ENCODE assay signal across 19 cellular contexts in genomic region chr12:110893956-110894355, GRCh38. TPM values are rescaled to one million over a fixed set of nuclear protein-coding genes. Genes with fewer than 3 reads are reported as not detected.
DNase-seq lines count a peak whose midpoint lies in the region; ATAC-seq, FAIRE-seq and TF ChIP-seq lines count a peak whose summit lies in the region.
"Had no signal": no experiment of that assay in that cellular context is flagged by ENCODE, and none has a peak within 500 bp of the region (broad histone marks: within the 10 kb centered on the region; RNA-seq: fewer than 3 reads in every experiment).

No MANE protein-coding gene starts in this region.

- TF ChIP-seq CTCF in mammary epithelial cell (conservative IDR thresholded peaks at IDR 0.05 in 1 of 2, IDR thresholded peaks at IDR 0.05 in 1 of 2; ENCODE audit: extremely low read depth in 1 of 2, insufficient read depth in 1 of 2, low read depth in 1 of 2, low read length in 2 of 2) (no peak), breast epithelium (IDR thresholded peaks at IDR 0.05) (no peak), RWPE2 (IDR thresholded peaks at IDR 0.05; ENCODE audit: poor library complexity, severe bottlenecking) (no peak), keratinocyte (optimal IDR thresholded peaks at IDR 0.05 in 1 of 3, IDR thresholded peaks at IDR 0.05 in 1 of 3, conservative IDR thresholded peaks at IDR 0.05 in 1 of 3; ENCODE audit: extremely low read depth in 1 of 3, insufficient read depth in 2 of 3, low read length in 3 of 3) (no peak)

- FAIRE-seq in keratinocyte (lab: Jason Lieb, UNC) = no peak

- dilution Hi-C loops in mammary epithelial cell (cut with HindIII; ENCODE audit: low sequenced_read_pairs) (no loop called here), keratinocyte (cut with MboI; ENCODE audit: extremely low pct_ligation_motif_present, low sequenced_read_pairs) (no loop called here)

- CTCF ChIA-PET in mammary epithelial cell (lab: Charles Lee; ENCODE audit: low non-redundant PET) = no interaction called here

- peaks cover 30% of the 10 kb centered on the region for H3K4me1 ChIP-seq in mammary epithelial cell (ENCODE audit: insufficient read depth, low read length)
- H3K4me1 ChIP-seq in breast epithelium = peaks cover 0 to 7% of the 10 kb centered on the region in 2 donors
- H3K4me1 ChIP-seq in RWPE2 (ENCODE audit: insufficient read depth, poor library complexity, severe bottlenecking) = peaks cover 25% of the 10 kb centered on the region
- peaks cover 21% of the 10 kb centered on the region for H3K4me1 ChIP-seq in keratinocyte (ENCODE audit: control insufficient read depth, extremely low read depth, insufficient read depth, low read length)
- H3K4me1 ChIP-seq: HAP-1 had no signal

- H3K9me1 ChIP-seq in keratinocyte (ENCODE audit: control insufficient read depth, extremely low read depth, insufficient read depth, low read length) = no peaks in the 10 kb centered on the region

- no peak for DNase-seq in mammary epithelial cell
- DNase-seq in breast epithelium (ENCODE audit: low spot score in 2 of 2) = no peak
- no peak for DNase-seq in RWPE2 (ENCODE audit: low spot score)
- no peak for DNase-seq in keratinocyte (ENCODE audit: low read depth, low spot score)
- DNase-seq in activated CD4-positive, CD25-positive, alpha-beta regulatory T cell treated with anti-CD3 and anti-CD28 coated beads, Interleukin-2, amount 50 U/mL, for 72 hours = no peak
- no peak for DNase-seq in AG20443 (ENCODE audit: low spot score)
- DNase-seq in NCI-H1092 (lab: John Stamatoyannopoulos, UW) = no peak
- DNase-seq: activated gamma-delta T cell had no signal

- no peak overlapping the region for H3K4me2 ChIP-seq in mammary epithelial cell (ENCODE audit: insufficient read depth, low read depth, low read length)
- H3K4me2 ChIP-seq in keratinocyte (ENCODE audit: control insufficient read depth, extremely low read depth, insufficient read depth, low read depth, low read length) = peak overlapping the region; percentile 81

- H3K4me3 ChIP-seq in mammary epithelial cell (replicated peaks in 1 of 3; ENCODE audit: insufficient read depth in 1 of 3, low read depth in 2 of 3, low read length in 3 of 3) (no peak overlapping the region), breast epithelium (peak overlapping the region in 1 of 3 donors; percentile 39), RWPE2 (ENCODE audit: severe bottlenecking) (no peak overlapping the region), keratinocyte (ENCODE audit: control insufficient read depth in 2 of 3, extremely low read depth in 1 of 3, insufficient read depth in 2 of 3, low read depth in 1 of 3, low read length in 3 of 3) (peak overlapping the region in 1 of 3 experiments; percentile 24)
- H3K4me3 ChIP-seq: mucosa of descending colon, transverse colon had no signal

- no TSS peak for BruUV-seq in mammary epithelial cell (replicated peaks; lab: Mats Ljungman, UMichigan)

- H3K27me3 ChIP-seq in mammary epithelial cell (ENCODE audit: insufficient read depth, low read length) = no peaks in the 10 kb centered on the region
- no peaks in the 10 kb centered on the region for H3K27me3 ChIP-seq in breast epithelium
- H3K27me3 ChIP-seq in RWPE2 (ENCODE audit: insufficient read depth, poor library complexity, severe bottlenecking) = no peaks in the 10 kb centered on the region
- peaks cover 2% of the 10 kb centered on the region for H3K27me3 ChIP-seq in keratinocyte (ENCODE audit: control insufficient read depth, extremely low read depth, insufficient read depth, low read length)

- H3K9ac ChIP-seq in mammary epithelial cell (ENCODE audit: insufficient read depth, low read length) (no peak overlapping the region), keratinocyte (ENCODE audit: control insufficient read depth, extremely low read depth, insufficient read depth, low read length) (no peak overlapping the region)

- H3K9me3 ChIP-seq in mammary epithelial cell (replicated peaks; ENCODE audit: insufficient read depth, low read length) = no peaks in the 10 kb centered on the region
- peaks cover 0 to 3% of the 10 kb centered on the region in 2 donors for H3K9me3 ChIP-seq in breast epithelium
- no peaks in the 10 kb centered on the region for H3K9me3 ChIP-seq in RWPE2 (ENCODE audit: severe bottlenecking)
- H3K9me3 ChIP-seq in keratinocyte (ENCODE audit: control insufficient read depth, low read depth, low read length) = no peaks in the 10 kb centered on the region
- H3K9me3 ChIP-seq: HAP-1, mucosa of descending colon, transverse colon had no signal

- in situ Hi-C loops in mammary epithelial cell (cut with MboI; ENCODE audit: low sequenced_read_pairs in 2 of 2) = loop anchor here (5.0 to 10.0 kb wide), 2 partner anchors 131 to 418 kb away; no protein-coding TSS in a partner anchor

- no peak overlapping the region for H3K27ac ChIP-seq in mammary epithelial cell (ENCODE audit: insufficient read depth, low read depth, low read length)
- H3K27ac ChIP-seq in breast epithelium = no peak overlapping the region
- H3K27ac ChIP-seq in RWPE2 (ENCODE audit: poor library complexity, severe bottlenecking) = peak overlapping the region; percentile 84
- H3K27ac ChIP-seq in keratinocyte (ENCODE audit: control insufficient read depth, insufficient read depth, low read length) = no peak overlapping the region
- H3K27ac ChIP-seq: 22Rv1, dorsolateral prefrontal cortex, transverse colon had no signal

- H2AFZ ChIP-seq in mammary epithelial cell (ENCODE audit: low read depth, low read length) (peak overlapping the region; percentile 88), keratinocyte (ENCODE audit: control insufficient read depth, low read length) (peak overlapping the region; percentile 66)

- intact Hi-C loops in mammary epithelial cell (cut with micrococcal nuclease) (loop anchor here (1.0 to 10.0 kb wide), 7 partner anchors 23 to 541 kb away; no protein-coding TSS in a partner anchor), breast epithelium (cut with DNase I; ENCODE audit: low total_unique reads) (no loop called here)

- 89% methylated on average over 3 of the region's 3 CpGs for WGBS in mammary epithelial cell (ENCODE audit: low coverage, missing lambda C conversion rate)

- no peaks in the 10 kb centered on the region for H3K79me2 ChIP-seq in mammary epithelial cell (ENCODE audit: insufficient read depth, low read length)
- H3K79me2 ChIP-seq in keratinocyte (ENCODE audit: control insufficient read depth, insufficient read depth, low read length) = no peaks in the 10 kb centered on the region

- TF ChIP-seq POLR2A in breast epithelium (IDR thresholded peaks at IDR 0.05) = no peak

- H3K36me3 ChIP-seq in mammary epithelial cell (ENCODE audit: insufficient read depth, low read length) (no peaks in the 10 kb centered on the region), breast epithelium (no peaks in the 10 kb centered on the region), RWPE2 (ENCODE audit: low read depth) (no peaks in the 10 kb centered on the region), keratinocyte (ENCODE audit: control insufficient read depth in 2 of 2, extremely low read depth in 1 of 2, insufficient read depth in 2 of 2, low read length in 2 of 2) (no peaks in the 10 kb centered on the region)
- H3K36me3 ChIP-seq: HAP-1, transverse colon had no signal

- no peak for ATAC-seq in RWPE2 (ENCODE audit: low read depth)
- no peak for ATAC-seq in HG03095 (IDR thresholded peaks at IDR 0.05; ENCODE audit: unreplicated experiment)

- H4K20me1 ChIP-seq in mammary epithelial cell (ENCODE audit: insufficient read depth, low read length) (no peaks in the 10 kb centered on the region), keratinocyte (ENCODE audit: control insufficient read depth, extremely low read depth, insufficient read depth, low read length) (no peaks in the 10 kb centered on the region)

RNA-seq across cellular contexts. Expression of gene MYL2, which starts 26.4 kb away (rescaled TPM):
- total RNA-seq in mammary epithelial cell = not detected
- polyA plus RNA-seq in mammary epithelial cell = 0.26 TPM
- polyA minus RNA-seq in mammary epithelial cell = not detected
- not detected for total RNA-seq in breast epithelium
- 0.08 to 0.41 TPM in 2 of 3 replicates, not detected in the other for polyA plus RNA-seq in keratinocyte
- polyA plus RNA-seq in keratinocyte (2011; ENCODE audit: low read depth) = not detected
- polyA plus RNA-seq in keratinocyte (2011; cell fraction: cytosol; rRNA removed) = 0.10 and 0.18 TPM in 2 replicates
- polyA plus RNA-seq in keratinocyte (2011; cell fraction: nucleus; rRNA removed) = not detected in 2 replicates
- 0.30 and 0.52 TPM in 2 replicates for polyA plus RNA-seq in keratinocyte (2012; ENCODE audit: low replicate concordance)
- not detected in 3 replicates for polyA minus RNA-seq in keratinocyte
- polyA minus RNA-seq in keratinocyte (2011; cell fraction: cytosol; rRNA and poly(A)+ RNA removed) = not detected
- not detected in 2 replicates for polyA minus RNA-seq in keratinocyte (2011; cell fraction: nucleus; rRNA and poly(A)+ RNA removed)
- total RNA-seq: activated CD8-positive, alpha-beta T cell treated with anti-CD3 and anti-CD28 coated beads for 36 hours; glomerular endothelial cell; lower leg skin; sciatic nerve had no signal
- polyA plus RNA-seq: endothelial cell of umbilical vein had no signal

RNA-seq across cellular contexts. Expression of gene CCDC63, which starts 47.2 kb away (rescaled TPM):
- total RNA-seq in mammary epithelial cell (not detected), breast epithelium (not detected)
- polyA plus RNA-seq in mammary epithelial cell (0.03 TPM), keratinocyte (not detected in 3 replicates)
- polyA minus RNA-seq in mammary epithelial cell (not detected), keratinocyte (not detected in 3 replicates)
- 1.00 TPM for polyA plus RNA-seq in keratinocyte (2011; ENCODE audit: low read depth)
- polyA plus RNA-seq in keratinocyte (2011; cell fraction: cytosol; rRNA removed) = 0.04 TPM in 1 of 2 replicates, not detected in the other
- 0.11 TPM in 1 of 2 replicates, not detected in the other for polyA plus RNA-seq in keratinocyte (2011; cell fraction: nucleus; rRNA removed)
- 0.20 TPM in 1 of 2 replicates, not detected in the other for polyA plus RNA-seq in keratinocyte (2012; ENCODE audit: low replicate concordance)
- not detected for polyA minus RNA-seq in keratinocyte (2011; cell fraction: cytosol; rRNA and poly(A)+ RNA removed)
- polyA minus RNA-seq in keratinocyte (2011; cell fraction: nucleus; rRNA and poly(A)+ RNA removed) = not detected in 2 replicates
- total RNA-seq: activated CD8-positive, alpha-beta T cell treated with anti-CD3 and anti-CD28 coated beads for 36 hours; dorsolateral prefrontal cortex; endothelial cell of umbilical vein; glomerular endothelial cell; mucosa of descending colon; sciatic nerve; transverse colon had no signal
- polyA plus RNA-seq: endothelial cell of umbilical vein had no signal
